ENCODE assay signal across 1 cellular context in the genomic region with DNA sequence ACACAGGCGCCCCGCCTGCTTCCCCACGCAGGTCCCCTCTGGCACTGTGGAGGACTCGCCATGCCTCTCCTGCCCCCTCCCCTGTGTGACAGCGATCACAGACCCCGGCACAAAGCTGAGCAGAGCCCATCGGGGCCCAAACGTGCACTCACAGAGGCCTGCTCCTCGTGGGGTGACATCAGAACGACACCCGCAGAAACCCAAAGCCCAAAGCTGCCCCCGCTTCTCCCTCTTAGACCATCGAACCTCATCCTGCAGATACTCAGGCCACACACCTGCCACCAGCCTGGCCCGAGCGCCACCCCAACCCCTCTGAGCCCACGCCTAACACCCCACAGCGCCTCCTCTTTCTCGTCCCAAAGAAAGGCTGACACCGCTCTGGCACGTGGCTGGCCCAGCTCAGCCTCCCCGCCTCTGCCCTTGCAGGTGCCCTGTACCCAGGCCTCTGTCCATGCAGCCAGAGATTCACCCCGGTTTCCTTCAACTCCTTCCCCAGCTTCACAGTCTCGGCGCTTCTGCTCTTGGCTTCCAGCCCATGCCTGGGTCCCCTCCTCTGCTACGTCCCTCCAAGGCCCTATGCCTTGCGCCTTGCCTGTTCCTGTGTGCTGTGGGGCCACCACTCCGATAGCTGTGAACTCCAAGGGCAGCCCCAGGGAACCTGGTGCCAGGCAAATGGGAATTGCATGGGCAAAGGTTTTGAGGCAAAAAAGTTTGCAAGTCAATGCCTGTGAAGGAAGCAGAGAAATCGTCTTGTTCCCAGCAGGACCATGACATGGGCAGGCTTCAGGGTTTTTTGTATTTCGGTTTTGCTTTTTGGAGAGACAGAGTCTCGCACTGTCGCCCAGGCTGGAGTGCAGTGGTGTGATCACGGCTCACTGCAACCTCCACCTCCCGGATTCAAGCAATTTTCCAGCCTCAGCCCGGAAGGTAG.
TF ChIP-seq lines count a peak whose summit lies in the region.

No MANE protein-coding gene starts in this region.

TF ChIP-seq in GM23338, 12 proteins besides CTCF, POLR2A, EP300 and RAD21 (continued from another document):
- TF ChIP-seq, protein P1, sequence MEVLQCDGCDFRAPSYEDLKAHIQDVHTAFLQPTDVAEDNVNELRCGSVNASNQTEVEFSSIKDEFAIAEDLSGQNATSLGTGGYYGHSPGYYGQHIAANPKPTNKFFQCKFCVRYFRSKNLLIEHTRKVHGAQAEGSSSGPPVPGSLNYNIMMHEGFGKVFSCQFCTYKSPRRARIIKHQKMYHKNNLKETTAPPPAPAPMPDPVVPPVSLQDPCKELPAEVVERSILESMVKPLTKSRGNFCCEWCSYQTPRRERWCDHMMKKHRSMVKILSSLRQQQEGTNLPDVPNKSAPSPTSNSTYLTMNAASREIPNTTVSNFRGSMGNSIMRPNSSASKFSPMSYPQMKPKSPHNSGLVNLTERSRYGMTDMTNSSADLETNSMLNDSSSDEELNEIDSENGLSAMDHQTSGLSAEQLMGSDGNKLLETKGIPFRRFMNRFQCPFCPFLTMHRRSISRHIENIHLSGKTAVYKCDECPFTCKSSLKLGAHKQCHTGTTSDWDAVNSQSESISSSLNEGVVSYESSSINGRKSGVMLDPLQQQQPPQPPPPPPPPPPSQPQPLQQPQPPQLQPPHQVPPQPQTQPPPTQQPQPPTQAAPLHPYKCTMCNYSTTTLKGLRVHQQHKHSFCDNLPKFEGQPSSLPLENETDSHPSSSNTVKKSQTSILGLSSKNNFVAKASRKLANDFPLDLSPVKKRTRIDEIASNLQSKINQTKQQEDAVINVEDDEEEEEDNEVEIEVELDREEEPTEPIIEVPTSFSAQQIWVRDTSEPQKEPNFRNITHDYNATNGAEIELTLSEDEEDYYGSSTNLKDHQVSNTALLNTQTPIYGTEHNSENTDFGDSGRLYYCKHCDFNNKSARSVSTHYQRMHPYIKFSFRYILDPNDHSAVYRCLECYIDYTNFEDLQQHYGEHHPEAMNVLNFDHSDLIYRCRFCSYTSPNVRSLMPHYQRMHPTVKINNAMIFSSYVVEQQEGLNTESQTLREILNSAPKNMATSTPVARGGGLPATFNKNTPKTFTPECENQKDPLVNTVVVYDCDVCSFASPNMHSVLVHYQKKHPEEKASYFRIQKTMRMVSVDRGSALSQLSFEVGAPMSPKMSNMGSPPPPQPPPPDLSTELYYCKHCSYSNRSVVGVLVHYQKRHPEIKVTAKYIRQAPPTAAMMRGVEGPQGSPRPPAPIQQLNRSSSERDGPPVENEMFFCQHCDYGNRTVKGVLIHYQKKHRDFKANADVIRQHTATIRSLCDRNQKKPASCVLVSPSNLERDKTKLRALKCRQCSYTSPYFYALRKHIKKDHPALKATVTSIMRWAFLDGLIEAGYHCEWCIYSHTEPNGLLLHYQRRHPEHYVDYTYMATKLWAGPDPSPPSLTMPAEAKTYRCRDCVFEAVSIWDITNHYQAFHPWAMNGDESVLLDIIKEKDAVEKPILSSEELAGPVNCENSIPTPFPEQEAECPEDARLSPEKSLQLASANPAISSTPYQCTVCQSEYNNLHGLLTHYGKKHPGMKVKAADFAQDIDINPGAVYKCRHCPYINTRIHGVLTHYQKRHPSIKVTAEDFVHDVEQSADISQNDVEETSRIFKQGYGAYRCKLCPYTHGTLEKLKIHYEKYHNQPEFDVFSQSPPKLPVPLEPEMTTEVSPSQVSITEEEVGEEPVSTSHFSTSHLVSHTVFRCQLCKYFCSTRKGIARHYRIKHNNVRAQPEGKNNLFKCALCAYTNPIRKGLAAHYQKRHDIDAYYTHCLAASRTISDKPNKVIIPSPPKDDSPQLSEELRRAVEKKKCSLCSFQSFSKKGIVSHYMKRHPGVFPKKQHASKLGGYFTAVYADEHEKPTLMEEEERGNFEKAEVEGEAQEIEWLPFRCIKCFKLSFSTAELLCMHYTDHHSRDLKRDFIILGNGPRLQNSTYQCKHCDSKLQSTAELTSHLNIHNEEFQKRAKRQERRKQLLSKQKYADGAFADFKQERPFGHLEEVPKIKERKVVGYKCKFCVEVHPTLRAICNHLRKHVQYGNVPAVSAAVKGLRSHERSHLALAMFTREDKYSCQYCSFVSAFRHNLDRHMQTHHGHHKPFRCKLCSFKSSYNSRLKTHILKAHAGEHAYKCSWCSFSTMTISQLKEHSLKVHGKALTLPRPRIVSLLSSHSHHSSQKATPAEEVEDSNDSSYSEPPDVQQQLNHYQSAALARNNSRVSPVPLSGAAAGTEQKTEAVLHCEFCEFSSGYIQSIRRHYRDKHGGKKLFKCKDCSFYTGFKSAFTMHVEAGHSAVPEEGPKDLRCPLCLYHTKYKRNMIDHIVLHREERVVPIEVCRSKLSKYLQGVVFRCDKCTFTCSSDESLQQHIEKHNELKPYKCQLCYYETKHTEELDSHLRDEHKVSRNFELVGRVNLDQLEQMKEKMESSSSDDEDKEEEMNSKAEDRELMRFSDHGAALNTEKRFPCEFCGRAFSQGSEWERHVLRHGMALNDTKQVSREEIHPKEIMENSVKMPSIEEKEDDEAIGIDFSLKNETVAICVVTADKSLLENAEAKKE (CRISPR knock-in tag; IDR thresholded peaks at IDR 0.05) = no peak
- TF ChIP-seq EZH2 (IDR thresholded peaks at IDR 0.05; ENCODE audit: low read depth, unreplicated experiment) (no peak), ZNF114 (CRISPR knock-in tag; IDR thresholded peaks at IDR 0.05) (no peak), POLR2AphosphoS5 (IDR thresholded peaks at IDR 0.05; ENCODE audit: low read depth) (no peak), JUNB (IDR thresholded peaks at IDR 0.05; ENCODE audit: unreplicated experiment) (no peak), ZNF331 (CRISPR knock-in tag; IDR thresholded peaks at IDR 0.05; ENCODE audit: low read depth) (no peak)
- TF ChIP-seq, protein P2, sequence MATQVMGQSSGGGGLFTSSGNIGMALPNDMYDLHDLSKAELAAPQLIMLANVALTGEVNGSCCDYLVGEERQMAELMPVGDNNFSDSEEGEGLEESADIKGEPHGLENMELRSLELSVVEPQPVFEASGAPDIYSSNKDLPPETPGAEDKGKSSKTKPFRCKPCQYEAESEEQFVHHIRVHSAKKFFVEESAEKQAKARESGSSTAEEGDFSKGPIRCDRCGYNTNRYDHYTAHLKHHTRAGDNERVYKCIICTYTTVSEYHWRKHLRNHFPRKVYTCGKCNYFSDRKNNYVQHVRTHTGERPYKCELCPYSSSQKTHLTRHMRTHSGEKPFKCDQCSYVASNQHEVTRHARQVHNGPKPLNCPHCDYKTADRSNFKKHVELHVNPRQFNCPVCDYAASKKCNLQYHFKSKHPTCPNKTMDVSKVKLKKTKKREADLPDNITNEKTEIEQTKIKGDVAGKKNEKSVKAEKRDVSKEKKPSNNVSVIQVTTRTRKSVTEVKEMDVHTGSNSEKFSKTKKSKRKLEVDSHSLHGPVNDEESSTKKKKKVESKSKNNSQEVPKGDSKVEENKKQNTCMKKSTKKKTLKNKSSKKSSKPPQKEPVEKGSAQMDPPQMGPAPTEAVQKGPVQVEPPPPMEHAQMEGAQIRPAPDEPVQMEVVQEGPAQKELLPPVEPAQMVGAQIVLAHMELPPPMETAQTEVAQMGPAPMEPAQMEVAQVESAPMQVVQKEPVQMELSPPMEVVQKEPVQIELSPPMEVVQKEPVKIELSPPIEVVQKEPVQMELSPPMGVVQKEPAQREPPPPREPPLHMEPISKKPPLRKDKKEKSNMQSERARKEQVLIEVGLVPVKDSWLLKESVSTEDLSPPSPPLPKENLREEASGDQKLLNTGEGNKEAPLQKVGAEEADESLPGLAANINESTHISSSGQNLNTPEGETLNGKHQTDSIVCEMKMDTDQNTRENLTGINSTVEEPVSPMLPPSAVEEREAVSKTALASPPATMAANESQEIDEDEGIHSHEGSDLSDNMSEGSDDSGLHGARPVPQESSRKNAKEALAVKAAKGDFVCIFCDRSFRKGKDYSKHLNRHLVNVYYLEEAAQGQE (IDR thresholded peaks at IDR 0.05; ENCODE audit: unreplicated experiment) = no peak
